ENCODE assay signal across 10 cellular contexts in genomic region chr1:22665752-22666151, GRCh38. TPM values are rescaled to one million over a fixed set of nuclear protein-coding genes. Genes with fewer than 3 reads are reported as not detected.
DNase-seq lines count a peak whose midpoint lies in the region; ATAC-seq, FAIRE-seq and TF ChIP-seq lines count a peak whose summit lies in the region.
"Had no signal": no experiment of that assay in that cellular context is flagged by ENCODE, and none has a peak within 500 bp of the region (broad histone marks: within the 10 kb centered on the region; RNA-seq: fewer than 3 reads in every experiment).

No MANE protein-coding gene starts in this region.

- ATAC-seq in heart left ventricle (peak in 1 of 4 donors; percentile 47), HG03439 (IDR thresholded peaks at IDR 0.05; ENCODE audit: unreplicated experiment) (no peak)

- WGBS in heart left ventricle, 4 donors: 37 to 49% (median 48%) methylated on average over 7 of the region's 7 CpGs
- 40 to 44% methylated on average over 7 of the region's 7 CpGs for WGBS in tibial nerve, 2 donors

- no peak for FAIRE-seq in RCC 7860 (lab: Jason Lieb, UNC)

- H3K27ac ChIP-seq in heart left ventricle (no peak overlapping the region), tibial nerve (no peak overlapping the region)
- H3K27ac ChIP-seq: HL-60 had no signal

- H3K27me3 ChIP-seq in heart left ventricle (peaks cover 0 to 13% (median 4%) of the 10 kb centered on the region in 9 donors), tibial nerve (peaks cover 0 to 11% of the 10 kb centered on the region in 2 donors)

- H3K36me3 ChIP-seq in heart left ventricle (peaks cover 0 to 7% (median 0%) of the 10 kb centered on the region in 9 donors), tibial nerve (no peaks in the 10 kb centered on the region)

- intact Hi-C loops in heart left ventricle (cut with DNase I): no loop called here
- intact Hi-C loops in cardiac septum (cut with DNase I): no loop called here

- TF ChIP-seq CTCF in heart left ventricle (IDR thresholded peaks at IDR 0.05) (peak in 8 of 12 donors; percentile 7 to 45 (median 19)), fibroblast of villous mesenchyme (IDR thresholded peaks at IDR 0.05; ENCODE audit: insufficient read depth, low read depth, low read length) (peak; percentile 64), tibial nerve (IDR thresholded peaks at IDR 0.05) (peak in 4 of 5 experiments; percentile 11 to 57 (median 29))

- no peak for TF ChIP-seq EP300 in tibial nerve (IDR thresholded peaks at IDR 0.05)

- DNase-seq in heart left ventricle (no peak), cardiac septum (ENCODE audit: low spot score) (no peak), RCC 7860 (ENCODE audit: low spot score) (peak; percentile 8), fibroblast of villous mesenchyme (ENCODE audit: low read depth) (peak; percentile 34), tibial nerve (ENCODE audit: low spot score in 2 of 2) (no peak), AML-193 (lab: John Stamatoyannopoulos, UW) (no peak)
- no peak for DNase-seq in stimulated activated naive CD4-positive, alpha-beta T cell (lab: John Stamatoyannopoulos, UW)

- no peak for TF ChIP-seq POLR2A in heart left ventricle (IDR thresholded peaks at IDR 0.05)
- no peak for TF ChIP-seq POLR2A in tibial nerve (IDR thresholded peaks at IDR 0.05)

- H3K4me3 ChIP-seq in heart left ventricle (no peak overlapping the region), fibroblast of villous mesenchyme (ENCODE audit: low read depth, low read length) (no peak overlapping the region), tibial nerve (no peak overlapping the region)

- H3K4me1 ChIP-seq in heart left ventricle (no peaks in the 10 kb centered on the region), tibial nerve (no peaks in the 10 kb centered on the region)

- no peaks in the 10 kb centered on the region for H3K9me3 ChIP-seq in heart left ventricle
- H3K9me3 ChIP-seq in tibial nerve: no peaks in the 10 kb centered on the region

RNA-seq across cellular contexts. Expression of gene C1QB, which starts 12.7 kb away (rescaled TPM):
- total RNA-seq in heart left ventricle (100 to 1,000 TPM in 3 of 9 donors, 10 to 100 TPM in 6; 16.6 to 667 (median 81.4) TPM), cardiac septum (34.3 TPM), fibroblast of villous mesenchyme (not detected in 2 replicates), tibial nerve (100 to 1,000 TPM; 252 to 592 (median 411) TPM)
- 10 to 100 TPM; 25.9 to 61.9 TPM for polyA plus RNA-seq in heart left ventricle
- total RNA-seq: activated CD8-positive, alpha-beta memory T cell treated with anti-CD3 and anti-CD28 coated beads for 36 hours had no signal

RNA-seq across cellular contexts. Expression of gene C1QC, which starts 22.3 kb away (rescaled TPM):
- total RNA-seq in heart left ventricle (100 to 1,000 TPM in 3 of 9 donors, 10 to 100 TPM in 6; 20.9 to 674 (median 50.6) TPM), cardiac septum (38.6 TPM), fibroblast of villous mesenchyme (not detected in 2 replicates), tibial nerve (100 to 1,000 TPM; 130 to 315 (median 188) TPM)
- polyA plus RNA-seq in heart left ventricle: 10 to 100 TPM; 13.9 to 50.0 TPM
- total RNA-seq: activated CD8-positive, alpha-beta memory T cell treated with anti-CD3 and anti-CD28 coated beads for 36 hours had no signal

RNA-seq across cellular contexts. Expression of gene C1QA, which starts 29.3 kb away (rescaled TPM):
- total RNA-seq in heart left ventricle (100 to 1,000 TPM in 2 of 9 donors, 10 to 100 TPM in 7; 24.8 to 675 (median 57.0) TPM), cardiac septum (35.1 TPM), fibroblast of villous mesenchyme (not detected in 2 replicates), tibial nerve (100 to 1,000 TPM; 139 to 231 (median 182) TPM)
- polyA plus RNA-seq in heart left ventricle: 10 to 100 TPM; 26.4 to 46.6 TPM
- total RNA-seq: activated CD8-positive, alpha-beta memory T cell treated with anti-CD3 and anti-CD28 coated beads for 36 hours had no signal

RNA-seq across cellular contexts. Expression of gene EPHB2, which starts 44.9 kb away (rescaled TPM):
- 1 to 10 TPM in 3 of 9 donors, under 1 TPM in 6; 0.13 to 6.3 (median 0.70) TPM for total RNA-seq in heart left ventricle
- polyA plus RNA-seq in heart left ventricle: 1 to 10 TPM in 1 of 2 donors, under 1 TPM in 1; 0.11 to 2.0 TPM
- total RNA-seq in cardiac septum: 0.81 TPM
- total RNA-seq in fibroblast of villous mesenchyme: 4.3 and 9.7 TPM in 2 replicates
- total RNA-seq in tibial nerve: 10 to 100 TPM in 1 of 4 donors, 1 to 10 TPM in 3; 7.2 to 12.6 (median 9.1) TPM

Comparison
In these comparisons a context has a peak if more than half of its experiments do, and no peak if none do; other contexts are left out.
1. DNase-seq: peak in RCC 7860 (single experiment) and fibroblast of villous mesenchyme (single experiment); none in heart left ventricle (0 of 5), cardiac septum (single experiment), tibial nerve (0 of 2), AML-193 (0 of 2) and stimulated activated naive CD4-positive, alpha-beta T cell (0 of 6).
2. RNA of gene C1QB, which starts 12.7 kb away (total RNA-seq): 252 to 592 TPM in tibial nerve, 16.6 to 667 TPM in heart left ventricle and 34.3 TPM in cardiac septum (single experiment); not detected in fibroblast of villous mesenchyme; every median in the first group is over 10 times any median in the second.
3. RNA of gene C1QC, which starts 22.3 kb away (total RNA-seq): 130 to 315 TPM in tibial nerve, 20.9 to 674 TPM in heart left ventricle and 38.6 TPM in cardiac septum (single experiment); not detected in fibroblast of villous mesenchyme; every median in the first group is over 10 times any median in the second.
4. RNA of gene C1QA, which starts 29.3 kb away (total RNA-seq): 139 to 231 TPM in tibial nerve, 24.8 to 675 TPM in heart left ventricle and 35.1 TPM in cardiac septum (single experiment); not detected in fibroblast of villous mesenchyme; every median in the first group is over 10 times any median in the second.
5. Peak in every context shown above with its lines, with median percentiles within 50 percentile points of each other: CTCF ChIP-seq.